10 cellular contexts compared by ENCODE assay signal in the genomic region with DNA sequence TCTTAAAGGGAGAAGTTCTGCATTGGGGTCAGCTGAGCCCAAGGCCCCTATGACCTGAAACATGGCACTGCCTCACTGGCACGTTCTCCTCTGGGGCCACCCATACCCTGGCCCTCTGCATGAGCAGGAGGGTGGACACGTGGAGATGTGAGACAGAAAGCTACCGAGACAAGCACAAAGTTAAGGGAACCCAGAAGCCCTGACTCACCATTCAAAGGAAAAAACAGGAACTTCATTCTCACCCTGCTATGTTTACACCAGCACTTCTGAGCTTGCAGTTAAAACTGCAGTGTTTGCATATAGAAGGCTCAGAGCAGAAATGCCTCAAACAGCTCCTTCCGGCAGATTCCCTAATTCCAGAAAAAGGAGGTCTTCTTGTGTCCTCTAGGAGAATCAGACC. TPM values are rescaled to one million over a fixed set of nuclear protein-coding genes. Genes with fewer than 3 reads are reported as not detected.
A peak's percentile ranks its signal among the peaks of the same experiment; 100 is the strongest.
DNase-seq lines count a peak whose midpoint lies in the region; ATAC-seq and TF ChIP-seq lines count a peak whose summit lies in the region.
"Had no signal": no experiment of that assay in that cellular context is flagged by ENCODE, and none has a peak within 500 bp of the region (broad histone marks: within the 10 kb centered on the region; RNA-seq: fewer than 3 reads in every experiment).

No MANE protein-coding gene starts in this region.

- no peak overlapping the region for H3K4me3 Mint-ChIP-seq in stimulated activated naive CD8-positive, alpha-beta T cell treated with anti-CD3 and anti-CD28 coated beads, Interleukin-15, Interleukin-2, amounts not matched to agents 100 ng/mL and 50 ng/mL, for 24 hours
- H3K4me3 Mint-ChIP-seq in activated T-helper 17 cell treated with anti-CD3 and anti-CD28 coated beads, Interleukin-2, amount 50 U/mL, for 72 hours = no peak overlapping the region

- H3K4me3 ChIP-seq in aorta (ENCODE audit: low read length in 2 of 2) = no peak overlapping the region
- no peak overlapping the region for H3K4me3 ChIP-seq in PC-3 (ENCODE audit: low read length)

- H3K9me3 ChIP-seq in aorta (ENCODE audit: control insufficient read depth, low read length) (no peaks in the 10 kb centered on the region), PC-3 (ENCODE audit: low read length) (no peaks in the 10 kb centered on the region)

- TF ChIP-seq CTCF in PC-3 (conservative IDR thresholded peaks at IDR 0.05; ENCODE audit: low read depth, low read length) = no peak

- H3K79me2 ChIP-seq in PC-3 (ENCODE audit: low read length) = no peaks in the 10 kb centered on the region

- no peaks in the 10 kb centered on the region for H3K4me1 ChIP-seq in aorta (ENCODE audit: control insufficient read depth in 1 of 2, insufficient read depth in 2 of 2, low read length in 2 of 2)
- peaks cover 19% of the 10 kb centered on the region for H3K4me1 ChIP-seq in PC-3 (ENCODE audit: insufficient read depth, low read length)

- no peak overlapping the region for H3K9ac ChIP-seq in PC-3 (ENCODE audit: low read length)

- no peaks in the 10 kb centered on the region for H3K9me3 Mint-ChIP-seq in stimulated activated naive CD8-positive, alpha-beta T cell treated with anti-CD3 and anti-CD28 coated beads, Interleukin-15, Interleukin-2, amounts not matched to agents 100 ng/mL and 50 ng/mL, for 24 hours
- H3K9me3 Mint-ChIP-seq in activated T-helper 17 cell treated with anti-CD3 and anti-CD28 coated beads, Interleukin-2, amount 50 U/mL, for 72 hours = no peaks in the 10 kb centered on the region

- 74 to 76% methylated on average over 4 of the region's 4 CpGs for WGBS in aorta, 2 donors

- BruUV-seq in PC-3 (replicated peaks; lab: Mats Ljungman, UMichigan) = no TSS peak

- H2AFZ ChIP-seq in PC-3 (ENCODE audit: low read length) = no peak overlapping the region

- H3K9me2 ChIP-seq in PC-3 (replicated peaks; ENCODE audit: low read length) = no peaks in the 10 kb centered on the region

- peak overlapping the region; percentile 71 for H3K27ac Mint-ChIP-seq in stimulated activated naive CD8-positive, alpha-beta T cell treated with anti-CD3 and anti-CD28 coated beads, Interleukin-15, Interleukin-2, amounts not matched to agents 100 ng/mL and 50 ng/mL, for 24 hours
- peak overlapping the region; percentile 65 for H3K27ac Mint-ChIP-seq in activated T-helper 17 cell treated with anti-CD3 and anti-CD28 coated beads, Interleukin-2, amount 50 U/mL, for 72 hours

- CTCF ChIA-PET in PC-3 (lab: Charles Lee) = interaction anchor here (0.5 kb wide), 1 partner anchor 12 kb away, joined by 8 read pairs; no protein-coding TSS in a partner anchor

- no peak overlapping the region for H3K4me2 ChIP-seq in PC-3 (ENCODE audit: low read length)

- no peaks in the 10 kb centered on the region for H4K20me1 ChIP-seq in PC-3 (ENCODE audit: low read length)

- DNase-seq in stimulated activated naive CD8-positive, alpha-beta T cell treated with anti-CD3 and anti-CD28 coated beads, Interleukin-15, Interleukin-2, amounts not matched to agents 100 U/mL and 50 U/mL, for 24 hours = no peak
- DNase-seq in medulla oblongata (ENCODE audit: extremely low spot score) = peak; percentile 88
- peak in 1 of 2 donors; percentile 71 for DNase-seq in aorta
- DNase-seq in LoVo (ENCODE audit: low spot score) = no peak
- no peak for DNase-seq in NCI-H1436 (lab: John Stamatoyannopoulos, UW)
- no peak for DNase-seq in PC-3
- DNase-seq: NCI-H524 treated with DMSO at 0.1 percent for 48 hours had no signal

- peaks cover 10% of the 10 kb centered on the region for H3K4me1 Mint-ChIP-seq in stimulated activated naive CD8-positive, alpha-beta T cell treated with anti-CD3 and anti-CD28 coated beads, Interleukin-15, Interleukin-2, amounts not matched to agents 100 ng/mL and 50 ng/mL, for 24 hours (ENCODE audit: low read depth)
- H3K4me1 Mint-ChIP-seq in activated T-helper 17 cell treated with anti-CD3 and anti-CD28 coated beads, Interleukin-2, amount 50 U/mL, for 72 hours = no peaks in the 10 kb centered on the region

- no peak for ATAC-seq in stimulated activated naive CD8-positive, alpha-beta T cell treated with anti-CD3 and anti-CD28 coated beads, Interleukin-15, Interleukin-2, amounts not matched to agents 100 U/mL and 50 U/mL, for 24 hours
- peak; percentile 42 for ATAC-seq in activated T-helper 17 cell treated with anti-CD3 and anti-CD28 coated beads, Interleukin-2, amount 50 U/mL, for 72 hours (replicated peaks)
- ATAC-seq in aorta (ENCODE audit: low FRiP score) (peak; percentile 45), PC-3 (no peak)

- no peaks in the 10 kb centered on the region for H3F3A ChIP-seq in PC-3 (ENCODE audit: low read length, unreplicated experiment)

- H3K27me3 ChIP-seq in aorta (ENCODE audit: control insufficient read depth in 1 of 2, insufficient read depth in 2 of 2, low read length in 1 of 2) = no peaks in the 10 kb centered on the region
- no peaks in the 10 kb centered on the region for H3K27me3 ChIP-seq in PC-3 (ENCODE audit: low read length)

- POLR2A ChIA-PET in PC-3 (lab: Charles Lee; ENCODE audit: unreplicated experiment) = no interaction called here

- H3K36me3 ChIP-seq in aorta (ENCODE audit: control insufficient read depth in 1 of 2, insufficient read depth in 2 of 2, low read length in 1 of 2) (peaks cover 12 to 18% of the 10 kb centered on the region in 2 donors), PC-3 (ENCODE audit: low read depth, low read length) (peaks cover 11% of the 10 kb centered on the region)

- H3K27me3 Mint-ChIP-seq in stimulated activated naive CD8-positive, alpha-beta T cell treated with anti-CD3 and anti-CD28 coated beads, Interleukin-15, Interleukin-2, amounts not matched to agents 100 ng/mL and 50 ng/mL, for 24 hours = no peaks in the 10 kb centered on the region
- H3K27me3 Mint-ChIP-seq in activated T-helper 17 cell treated with anti-CD3 and anti-CD28 coated beads, Interleukin-2, amount 50 U/mL, for 72 hours = no peaks in the 10 kb centered on the region

- no peak overlapping the region for H3K27ac ChIP-seq in aorta (ENCODE audit: low read depth in 1 of 2, low read length in 2 of 2)
- no peak overlapping the region for H3K27ac ChIP-seq in PC-3 (ENCODE audit: low read length)

- intact Hi-C loops in aorta (cut with DNase I) = no loop called here
- intact Hi-C loops in PC-3 (cut with micrococcal nuclease) = no loop called here

- H3K36me3 Mint-ChIP-seq in stimulated activated naive CD8-positive, alpha-beta T cell treated with anti-CD3 and anti-CD28 coated beads, Interleukin-15, Interleukin-2, amounts not matched to agents 100 ng/mL and 50 ng/mL, for 24 hours (ENCODE audit: low read depth) = peaks cover 48% of the 10 kb centered on the region
- H3K36me3 Mint-ChIP-seq in activated T-helper 17 cell treated with anti-CD3 and anti-CD28 coated beads, Interleukin-2, amount 50 U/mL, for 72 hours (ENCODE audit: low read depth) = peaks cover 89% of the 10 kb centered on the region

RNA-seq across cellular contexts. Expression of a gene that starts 41.7 kb away (rescaled TPM):
- total RNA-seq in activated T-helper 17 cell treated with anti-CD3 and anti-CD28 coated beads, Interleukin-2, amount 50 U/mL, for 72 hours = 10 to 100 TPM; 19.5 to 36.1 TPM
- total RNA-seq in aorta (10 to 100 TPM; 19.1 to 31.6 TPM), PC-3 (2014; rRNA removed) (6.7 and 6.9 TPM in 2 replicates)
- polyA plus RNA-seq in aorta = 10 to 100 TPM in 1 of 2 donors, 1 to 10 TPM in 1; 7.3 to 11.8 TPM

RNA-seq across cellular contexts. Expression of a gene that starts 47.9 kb away (rescaled TPM):
- total RNA-seq in activated T-helper 17 cell treated with anti-CD3 and anti-CD28 coated beads, Interleukin-2, amount 50 U/mL, for 72 hours = under 1 TPM in 1 of 2 donors, not detected in 1; 0.13 TPM
- total RNA-seq in aorta (under 1 TPM in 1 of 2 donors, not detected in 1; 0.12 TPM), PC-3 (2014; rRNA removed) (not detected in 2 replicates)
- polyA plus RNA-seq in aorta = not detected
- total RNA-seq: posterior vena cava had no signal

Comparison
In these comparisons a context has a peak if more than half of its experiments do, and no peak if none do; other contexts are left out.
1. ATAC-seq: peak in activated T-helper 17 cell treated with anti-CD3 and anti-CD28 coated beads, Interleukin-2, amount 50 U/mL, for 72 hours (single experiment) and aorta (single experiment); none in stimulated activated naive CD8-positive, alpha-beta T cell treated with anti-CD3 and anti-CD28 coated beads, Interleukin-15, Interleukin-2, amounts not matched to agents 100 U/mL and 50 U/mL, for 24 hours (single experiment) and PC-3 (single experiment).